27 cellular contexts compared by ENCODE assay signal in genomic region chr4:188992706-188993105, GRCh38.
"Had no signal": no experiment of that assay in that cellular context is flagged by ENCODE, and none has a peak within 500 bp of the region (broad histone marks: within the 10 kb centered on the region; RNA-seq: fewer than 3 reads in every experiment).

No MANE protein-coding gene starts in this region.

- H3K4me3 ChIP-seq: coronary artery, dorsolateral prefrontal cortex, gastrocnemius medialis, pancreas, thyroid gland, upper lobe of left lung, vagina had no signal

- H3K36me3 ChIP-seq: gastrocnemius medialis, neutrophil, pancreas, thyroid gland, upper lobe of left lung, vagina had no signal

- ATAC-seq: activated CD8-positive, alpha-beta T cell treated with anti-CD3 and anti-CD28 coated beads for 36 hours; activated T-cell treated with anti-CD3 and anti-CD28 coated beads, Interleukin-2, amount 50 U/mL, for 4 hours; activated T-helper 17 cell treated with anti-CD3 and anti-CD28 coated beads, Interleukin-2, amount 50 U/mL, for 72 hours; effector memory CD8-positive, alpha-beta T cell; gastrocnemius medialis; left ventricle myocardium superior; pancreas; sciatic nerve; stimulated activated memory B cell treated with anti-CD40 and anti-IgM and Interleukin-4, amounts not matched to agents 10 μg/mL and 1 μg/mL and 100 μg/mL, for 72 hours; stimulated activated naive CD8-positive, alpha-beta T cell treated with anti-CD3 and anti-CD28 coated beads, Interleukin-15, amount 100 ng/mL, for 72 hours had no signal

- DNase-seq: activated CD4-positive, alpha-beta T cell treated with anti-CD3 and anti-CD28 coated beads for 1 hour; activated CD4-positive, alpha-beta T cell treated with anti-CD3 and anti-CD28 coated beads, Interleukin-2, amount 10 ng/mL, durations not matched to agents 7 days and 5 days; activated CD8-positive, alpha-beta T cell treated with anti-CD3 and anti-CD28 coated beads for 36 hours; activated gamma-delta T cell treated with Interleukin-2 at 50 U/mL for 16 hours; activated naive CD4-positive, alpha-beta T cell treated with anti-CD3 and anti-CD28 coated beads, Interleukin-2, amount 50 U/mL, for 16 hours; activated T-cell treated with anti-CD3 and anti-CD28 coated beads, Interleukin-2, amount 50 U/mL, for 4 hours; dorsolateral prefrontal cortex; effector memory CD8-positive, alpha-beta T cell; gastrocnemius medialis; glutamatergic neuron; islet precursor cell; left ventricle myocardium superior; naive B cell; nephron progenitor cell; pancreas; small intestine; stimulated activated CD4-positive, alpha-beta T cell treated with anti-CD3 and anti-CD28 coated beads, Interleukin-4, amount 100 ng/mL, for 24 hours; stimulated activated naive CD8-positive, alpha-beta T cell treated with anti-CD3 and anti-CD28 coated beads, Interleukin-15, amount 100 ng/mL, for 72 hours; T-helper 2 cell; thyroid gland; upper lobe of left lung had no signal

- H3K27me3 ChIP-seq: dorsolateral prefrontal cortex, gastrocnemius medialis, neutrophil, thyroid gland, upper lobe of left lung, vagina had no signal

- H3K4me1 ChIP-seq: gastrocnemius medialis, pancreas, thyroid gland, upper lobe of left lung, vagina had no signal

- H3K27ac ChIP-seq: coronary artery, dorsolateral prefrontal cortex, gastrocnemius medialis, neutrophil, pancreas, thyroid gland, upper lobe of left lung, vagina had no signal

- H3K9me3 ChIP-seq: gastrocnemius medialis, neutrophil, pancreas, thyroid gland, upper lobe of left lung, vagina had no signal
